In genomic region chr7:116258734-116259133, GRCh38 we compare ENCODE assay signal across 1 cellular context.
TF ChIP-seq lines count a peak whose summit lies in the region.

No MANE protein-coding gene starts in this region.

TF ChIP-seq in SK-N-SH, 30 proteins besides CTCF, POLR2A, EP300 and RAD21 (continued from another document):
- no peak for TF ChIP-seq PBX3 (IDR thresholded peaks at IDR 0.05)
- TF ChIP-seq IRF3 (IDR thresholded peaks at IDR 0.05; ENCODE audit: low read depth, low read length), result no peak
- no peak for TF ChIP-seq POLR2AphosphoS5 (IDR thresholded peaks at IDR 0.05; ENCODE audit: low read depth, low read length)
- 0 out of 2 replicates have a peak, but pooled peaks have one; percentile 53 for TF ChIP-seq FOXM1 (IDR thresholded peaks at IDR 0.05; ENCODE audit: low read depth)
- no peak for TF ChIP-seq GABPA (IDR thresholded peaks at IDR 0.05; ENCODE audit: low read depth)
- no peak for TF ChIP-seq CHD2 (IDR thresholded peaks at IDR 0.05; ENCODE audit: low read length, partially characterized antibody)
- peak; percentile 52; the same call in 1 of the 2 replicates for TF ChIP-seq MAX (IDR thresholded peaks at IDR 0.05; ENCODE audit: low read depth)
- no peak for TF ChIP-seq YY1 (IDR thresholded peaks at IDR 0.05; ENCODE audit: low read depth)
- no peak for TF ChIP-seq USF2 (IDR thresholded peaks at IDR 0.05; ENCODE audit: borderline replicate concordance, low read depth, low read length)
- TF ChIP-seq FOSL2 (IDR thresholded peaks at IDR 0.05; ENCODE audit: borderline replicate concordance, low read depth), result 0 out of 2 replicates have a peak, but pooled peaks have one; percentile 1
- no peak for TF ChIP-seq MEF2A (IDR thresholded peaks at IDR 0.05; ENCODE audit: borderline replicate concordance, low read depth)
- TF ChIP-seq TEAD4 (IDR thresholded peaks at IDR 0.05; ENCODE audit: borderline replicate concordance, insufficient read depth), result no peak
- 0 out of 2 replicates have a peak, but pooled peaks have one; percentile 2 for TF ChIP-seq JUND (IDR thresholded peaks at IDR 0.05)
- TF ChIP-seq SIN3A (IDR thresholded peaks at IDR 0.05; ENCODE audit: borderline replicate concordance, low read depth, low read length), result no peak
- no peak for TF ChIP-seq MXI1 (IDR thresholded peaks at IDR 0.05; ENCODE audit: low read depth, low read length)
- TF ChIP-seq NRF1 (IDR thresholded peaks at IDR 0.05; ENCODE audit: low read depth, low read length), result no peak
- TF ChIP-seq TCF12 (IDR thresholded peaks at IDR 0.05), result 0 out of 2 replicates have a peak, but pooled peaks have one; percentile 28
